In genomic region chr14:23469906-23470403, GRCh38 we compare ENCODE assay signal across 8 cellular contexts.
A peak's percentile ranks its signal among the peaks of the same experiment; 100 is the strongest.
DNase-seq lines count a peak whose midpoint lies in the region; ATAC-seq and TF ChIP-seq lines count a peak whose summit lies in the region.

No MANE protein-coding gene starts in this region.

- no peaks in the 10 kb centered on the region for H3K4me1 ChIP-seq in KMS-11 (ENCODE audit: low read depth, poor library complexity, severe bottlenecking)
- peaks cover 8% of the 10 kb centered on the region for H3K4me1 ChIP-seq in rectal smooth muscle tissue (ENCODE audit: control insufficient read depth, insufficient read depth, low read length)

- peak overlapping the region; percentile 38 for H3K4me2 ChIP-seq in KMS-11

- H3K27me3 ChIP-seq in KMS-11 (ENCODE audit: insufficient read depth, low read depth) (no peaks in the 10 kb centered on the region), rectal smooth muscle tissue (ENCODE audit: control insufficient read depth, insufficient read depth, low read length) (no peaks in the 10 kb centered on the region)

- peak overlapping the region; percentile 73; the same call in 1 of the 2 replicates for H2AFZ ChIP-seq in KMS-11 (ENCODE audit: low read depth)

- H3K9ac ChIP-seq in KMS-11 (peak overlapping the region; percentile 54; the same call in 1 of the 2 replicates), rectal smooth muscle tissue (ENCODE audit: low read length) (peak overlapping the region; percentile 87)

- peak; percentile 4 for ATAC-seq in GM19328 (IDR thresholded peaks at IDR 0.05; ENCODE audit: unreplicated experiment)
- ATAC-seq in GM18858 (IDR thresholded peaks at IDR 0.05; ENCODE audit: unreplicated experiment), result no peak
- ATAC-seq in GM21423 (IDR thresholded peaks at IDR 0.05; ENCODE audit: unreplicated experiment), result no peak
- no peak for ATAC-seq in HG02798 (IDR thresholded peaks at IDR 0.05; ENCODE audit: poor library complexity, unreplicated experiment)

- no peak for DNase-seq in epithelial cell of prostate (ENCODE audit: low read depth, low spot score)
- no peak for DNase-seq in activated CD4-positive, alpha-beta T cell treated with anti-CD3 and anti-CD28 coated beads for 48 hours

- no peaks in the 10 kb centered on the region for H4K20me1 ChIP-seq in KMS-11 (ENCODE audit: insufficient read depth)

- no peak for TF ChIP-seq CTCF in KMS-11 (conservative IDR thresholded peaks at IDR 0.05; ENCODE audit: low read depth, low read length)

- no peak overlapping the region for H3K4me3 ChIP-seq in KMS-11 (IDR thresholded peaks at IDR 0.05; ENCODE audit: insufficient read depth, low read depth, low read length)
- H3K4me3 ChIP-seq in rectal smooth muscle tissue (ENCODE audit: low read length), result peak overlapping the region; percentile 100

- H3K36me3 ChIP-seq in KMS-11 (ENCODE audit: insufficient read depth), result no peaks in the 10 kb centered on the region
- H3K36me3 ChIP-seq in rectal smooth muscle tissue (ENCODE audit: control insufficient read depth, insufficient read depth, low read length), result peaks cover 10% of the 10 kb centered on the region

- H3K79me2 ChIP-seq in KMS-11 (ENCODE audit: insufficient read depth, low read depth), result no peaks in the 10 kb centered on the region

- H3K27ac ChIP-seq in KMS-11 (peak overlapping the region; percentile 62; the same call in 1 of the 2 replicates), epithelial cell of prostate (peak overlapping the region; percentile 51), rectal smooth muscle tissue (ENCODE audit: low read depth, low read length) (peak overlapping the region; percentile 91)
